In the genomic region with DNA sequence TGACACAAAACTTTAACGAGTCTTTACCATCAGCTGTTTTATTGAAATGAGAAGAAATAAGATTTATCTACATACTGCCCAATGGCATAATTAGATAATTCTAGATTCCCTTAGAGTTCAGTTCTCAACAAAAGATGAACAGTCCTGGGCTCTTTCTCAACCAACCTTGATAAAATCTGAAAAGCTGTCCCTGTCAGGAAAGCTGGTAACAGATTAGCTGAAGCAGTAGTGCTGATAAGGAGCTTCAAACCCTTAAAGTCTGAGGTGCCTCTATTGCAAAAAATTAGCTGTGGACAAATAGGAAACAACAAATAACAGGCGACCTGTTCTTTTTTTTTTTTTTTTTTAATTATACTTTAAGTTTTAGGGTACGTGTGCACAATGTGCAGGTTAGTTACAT, we compare ENCODE assay signal across 9 cellular contexts.
"Had no signal": no experiment of that assay in that cellular context is flagged by ENCODE, and none has a peak within 500 bp of the region (broad histone marks: within the 10 kb centered on the region; RNA-seq: fewer than 3 reads in every experiment).

No MANE protein-coding gene starts in this region.

- H2AFZ ChIP-seq: GM23248 had no signal

- ATAC-seq: HCT116, HepG2 had no signal

- H3K4me3 ChIP-seq: GM23248, HAP-1 had no signal

- H3K27ac ChIP-seq: GM23248, HL-60 had no signal

- H3K4me1 ChIP-seq: HAP-1 had no signal

- FAIRE-seq: HepG2 had no signal

- H3K36me3 ChIP-seq: HAP-1 had no signal

- DNase-seq: GM23248, GOT3, H7, HFFc6, KG1 had no signal

- H3K9ac ChIP-seq: GM23248 had no signal

- H3K9me3 ChIP-seq: HAP-1 had no signal
